1 cellular context compared by ENCODE assay signal in the genomic region with DNA sequence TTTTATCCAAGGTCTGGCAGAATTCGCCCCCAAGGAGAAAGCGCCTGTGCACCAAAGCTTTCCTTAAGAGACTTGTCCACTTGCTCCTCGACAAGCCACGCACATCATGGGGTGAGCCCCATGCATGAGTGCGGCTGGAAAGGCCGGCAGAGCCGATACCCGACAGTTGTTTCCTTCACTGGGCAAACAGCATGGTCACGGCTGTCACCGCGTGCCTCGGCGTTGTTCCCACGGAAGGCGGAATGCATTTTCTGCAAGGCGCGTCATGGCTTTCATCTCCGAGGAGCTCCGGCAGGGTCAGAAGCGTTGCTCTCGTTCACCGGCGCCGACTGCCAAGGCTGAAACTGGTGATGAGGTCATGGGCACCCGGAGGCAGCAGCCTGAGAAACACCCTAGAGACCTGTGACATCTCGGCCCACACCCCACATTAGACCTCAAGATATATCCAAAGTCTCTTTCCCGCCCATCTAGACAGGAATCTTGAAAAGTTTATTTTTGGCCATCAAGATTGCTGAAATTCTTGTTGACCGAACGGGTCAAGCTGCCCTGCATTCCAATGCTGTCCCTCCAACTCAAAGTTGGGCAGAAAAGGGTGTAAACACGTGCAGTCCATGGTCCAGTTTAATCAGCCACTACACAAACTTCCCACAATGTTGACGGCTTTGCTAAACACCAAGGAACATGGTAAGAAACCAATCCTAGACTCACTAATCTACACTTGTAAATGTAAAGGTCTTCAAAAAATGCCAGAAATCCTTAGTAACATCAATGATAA.
A peak's percentile ranks its signal among the peaks of the same experiment; 100 is the strongest.
TF ChIP-seq lines count a peak whose summit lies in the region.

No MANE protein-coding gene starts in this region.

TF ChIP-seq in A549, 52 proteins besides CTCF, POLR2A, EP300 and RAD21 (continued from another document):
- TF ChIP-seq, protein P1, sequence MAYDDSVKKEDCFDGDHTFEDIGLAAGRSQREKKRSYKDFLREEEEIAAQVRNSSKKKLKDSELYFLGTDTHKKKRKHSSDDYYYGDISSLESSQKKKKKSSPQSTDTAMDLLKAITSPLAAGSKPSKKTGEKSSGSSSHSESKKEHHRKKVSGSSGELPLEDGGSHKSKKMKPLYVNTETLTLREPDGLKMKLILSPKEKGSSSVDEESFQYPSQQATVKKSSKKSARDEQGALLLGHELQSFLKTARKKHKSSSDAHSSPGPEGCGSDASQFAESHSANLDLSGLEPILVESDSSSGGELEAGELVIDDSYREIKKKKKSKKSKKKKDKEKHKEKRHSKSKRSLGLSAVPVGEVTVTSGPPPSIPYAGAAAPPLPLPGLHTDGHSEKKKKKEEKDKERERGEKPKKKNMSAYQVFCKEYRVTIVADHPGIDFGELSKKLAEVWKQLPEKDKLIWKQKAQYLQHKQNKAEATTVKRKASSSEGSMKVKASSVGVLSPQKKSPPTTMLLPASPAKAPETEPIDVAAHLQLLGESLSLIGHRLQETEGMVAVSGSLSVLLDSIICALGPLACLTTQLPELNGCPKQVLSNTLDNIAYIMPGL (CRISPR knock-in tag; IDR thresholded peaks at IDR 0.05; ENCODE audit: borderline replicate concordance), result no peak; the same call in 1 of the 2 replicates
- TF ChIP-seq JUN (IDR thresholded peaks at IDR 0.05), result no peak; a peak in 1 of 5 replicates
- peak; percentile 44; the same call in 1 of the 2 replicates for TF ChIP-seq TP53 (CRISPR knock-in tag; IDR thresholded peaks at IDR 0.05)
- TF ChIP-seq, protein P2, sequence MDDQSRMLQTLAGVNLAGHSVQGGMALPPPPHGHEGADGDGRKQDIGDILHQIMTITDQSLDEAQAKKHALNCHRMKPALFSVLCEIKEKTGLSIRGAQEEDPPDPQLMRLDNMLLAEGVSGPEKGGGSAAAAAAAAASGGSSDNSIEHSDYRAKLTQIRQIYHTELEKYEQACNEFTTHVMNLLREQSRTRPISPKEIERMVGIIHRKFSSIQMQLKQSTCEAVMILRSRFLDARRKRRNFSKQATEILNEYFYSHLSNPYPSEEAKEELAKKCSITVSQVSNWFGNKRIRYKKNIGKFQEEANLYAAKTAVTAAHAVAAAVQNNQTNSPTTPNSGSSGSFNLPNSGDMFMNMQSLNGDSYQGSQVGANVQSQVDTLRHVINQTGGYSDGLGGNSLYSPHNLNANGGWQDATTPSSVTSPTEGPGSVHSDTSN (IDR thresholded peaks at IDR 0.05), result no peak
- no peak for TF ChIP-seq JUNB (IDR thresholded peaks at IDR 0.05)
- no peak for TF ChIP-seq NR3C1 (IDR thresholded peaks at IDR 0.05)
- TF ChIP-seq USF2 (IDR thresholded peaks at IDR 0.05), result peak; percentile 18; the same call in 1 of the 2 replicates
- no peak for TF ChIP-seq FOXS1 (CRISPR knock-in tag; IDR thresholded peaks at IDR 0.05)
- TF ChIP-seq CEBPB (IDR thresholded peaks at IDR 0.05), result no peak
- peak; percentile 68; the same call in 1 of the 2 replicates for TF ChIP-seq MYC (IDR thresholded peaks at IDR 0.05; ENCODE audit: borderline replicate concordance, low read length)
- TF ChIP-seq NFE2L2 (conservative IDR thresholded peaks at IDR 0.05; ENCODE audit: low read length), result no peak
- TF ChIP-seq POLR2AphosphoS2 (conservative IDR thresholded peaks at IDR 0.05; ENCODE audit: low read length), result no peak
- TF ChIP-seq GATA3 (IDR thresholded peaks at IDR 0.05; ENCODE audit: borderline replicate concordance), result no peak
- TF ChIP-seq CHD4 (IDR thresholded peaks at IDR 0.05; ENCODE audit: borderline replicate concordance), result no peak
- no peak for TF ChIP-seq ESRRA (IDR thresholded peaks at IDR 0.05; ENCODE audit: borderline replicate concordance, low read length)
- no peak for TF ChIP-seq HDAC2 (IDR thresholded peaks at IDR 0.05)
- no peak; the same call in 1 of the 2 replicates for TF ChIP-seq RARB (CRISPR knock-in tag; IDR thresholded peaks at IDR 0.05)
- TF ChIP-seq ZFP36 (IDR thresholded peaks at IDR 0.05; ENCODE audit: borderline replicate concordance, partially characterized antibody), result no peak
- TF ChIP-seq RNF2 (IDR thresholded peaks at IDR 0.05; ENCODE audit: borderline replicate concordance, low read depth), result 0 out of 2 replicates have a peak, but pooled peaks have one; percentile 17
- no peak for TF ChIP-seq PHF8 (IDR thresholded peaks at IDR 0.05; ENCODE audit: borderline replicate concordance, low read depth)
- no peak for TF ChIP-seq FOSL2 (IDR thresholded peaks at IDR 0.05)
- peak; percentile 44 for TF ChIP-seq FOSL2 (CRISPR knock-in tag; IDR thresholded peaks at IDR 0.05)
- no peak for TF ChIP-seq ELK1 (IDR thresholded peaks at IDR 0.05; ENCODE audit: low read depth, low read length)
- no peak for TF ChIP-seq ZNF302 (CRISPR knock-in tag; IDR thresholded peaks at IDR 0.05)
- 0 out of 2 replicates have a peak, but pooled peaks have one; percentile 62 for TF ChIP-seq HOXB13 (CRISPR knock-in tag; IDR thresholded peaks at IDR 0.05; ENCODE audit: low read depth)
- no peak for TF ChIP-seq EHMT2 (IDR thresholded peaks at IDR 0.05; ENCODE audit: low read depth)
- TF ChIP-seq KDM5A (IDR thresholded peaks at IDR 0.05), result no peak
- TF ChIP-seq TFCP2L1 (CRISPR knock-in tag; IDR thresholded peaks at IDR 0.05), result no peak
- no peak for TF ChIP-seq SREBF2 (IDR thresholded peaks at IDR 0.05)
- TF ChIP-seq ZSCAN20 (CRISPR knock-in tag; IDR thresholded peaks at IDR 0.05), result no peak
- TF ChIP-seq, protein P3, sequence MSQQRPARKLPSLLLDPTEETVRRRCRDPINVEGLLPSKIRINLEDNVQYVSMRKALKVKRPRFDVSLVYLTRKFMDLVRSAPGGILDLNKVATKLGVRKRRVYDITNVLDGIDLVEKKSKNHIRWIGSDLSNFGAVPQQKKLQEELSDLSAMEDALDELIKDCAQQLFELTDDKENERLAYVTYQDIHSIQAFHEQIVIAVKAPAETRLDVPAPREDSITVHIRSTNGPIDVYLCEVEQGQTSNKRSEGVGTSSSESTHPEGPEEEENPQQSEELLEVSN (IDR thresholded peaks at IDR 0.05; ENCODE audit: borderline replicate concordance, low read depth), result peak; percentile 74
